8 cellular contexts compared by ENCODE assay signal in the genomic region with DNA sequence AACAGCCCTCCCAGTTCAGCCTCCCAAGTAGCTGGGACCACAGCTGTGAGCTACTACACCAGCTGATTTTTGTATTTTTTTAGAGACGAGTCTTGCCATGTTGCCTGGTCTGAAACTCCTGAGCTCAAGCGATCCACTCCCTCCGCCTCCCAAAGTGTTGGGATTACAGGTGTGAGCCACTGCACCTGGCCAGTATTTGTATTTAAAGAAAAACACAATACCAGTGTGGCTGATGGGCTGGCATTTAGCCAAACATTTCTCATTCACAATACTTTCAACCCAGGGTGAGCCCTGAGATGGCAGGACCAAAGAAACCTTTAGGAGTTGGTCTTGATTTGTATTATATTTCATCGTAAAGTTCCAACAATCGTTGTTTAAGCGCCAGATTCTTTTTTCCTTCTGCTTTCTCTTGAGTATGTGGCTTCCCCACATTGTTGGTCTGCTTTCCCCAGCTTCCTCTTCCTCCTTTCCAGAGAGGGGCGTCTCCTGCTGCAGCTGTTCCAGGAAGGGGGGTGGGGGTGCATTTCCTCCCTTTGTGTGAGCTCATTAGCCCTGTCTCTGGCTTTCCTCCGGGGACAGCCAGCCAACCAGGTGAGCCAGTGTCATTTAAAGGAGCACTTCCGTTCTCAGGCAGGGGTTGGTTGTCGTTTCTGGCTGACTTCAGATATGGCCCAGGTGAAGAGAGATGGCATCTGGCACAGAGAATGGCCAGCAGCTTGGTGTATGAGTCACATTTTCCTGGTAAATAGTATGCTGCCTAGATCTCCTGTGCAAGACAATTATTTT.
A peak's percentile ranks its signal among the peaks of the same experiment; 100 is the strongest.
DNase-seq lines count a peak whose midpoint lies in the region; ATAC-seq, FAIRE-seq and TF ChIP-seq lines count a peak whose summit lies in the region.

No MANE protein-coding gene starts in this region.

- no peak for TF ChIP-seq CTCF in RWPE2 (IDR thresholded peaks at IDR 0.05; ENCODE audit: poor library complexity, severe bottlenecking)
- no peak for TF ChIP-seq CTCF in bronchial epithelial cell (IDR thresholded peaks at IDR 0.05; ENCODE audit: insufficient read depth, low read length, severe bottlenecking)
- TF ChIP-seq CTCF in mucosa of descending colon (IDR thresholded peaks at IDR 0.05), result no peak

- H3K4me1 ChIP-seq in RWPE2 (ENCODE audit: insufficient read depth, poor library complexity, severe bottlenecking), result peaks cover 6% of the 10 kb centered on the region
- no peaks in the 10 kb centered on the region for H3K4me1 ChIP-seq in mucosa of descending colon (ENCODE audit: low read depth)

- H3K9me3 ChIP-seq in RWPE2 (ENCODE audit: severe bottlenecking) (no peaks in the 10 kb centered on the region), mucosa of descending colon (peaks cover 5% of the 10 kb centered on the region)

- H3K27me3 ChIP-seq in RWPE2 (ENCODE audit: insufficient read depth, poor library complexity, severe bottlenecking) (no peaks in the 10 kb centered on the region), bronchial epithelial cell (ENCODE audit: control insufficient read depth, insufficient read depth, low read length) (no peaks in the 10 kb centered on the region)

- DNase-seq in activated CD4-positive, CD25-positive, alpha-beta regulatory T cell treated with anti-CD3 and anti-CD28 coated beads, Interleukin-2, amount 50 U/mL, for 72 hours, result no peak
- DNase-seq in RWPE2 (ENCODE audit: low spot score) (no peak), bronchial epithelial cell (ENCODE audit: low read depth) (peak; percentile 74), mucosa of descending colon (peak; percentile 36 to 61 (median 49))

- FAIRE-seq in bronchial epithelial cell (lab: Jason Lieb, UNC), result peak; percentile 90

- peak overlapping the region; percentile 36 for H3K27ac ChIP-seq in RWPE2 (ENCODE audit: poor library complexity, severe bottlenecking)

- no peak overlapping the region for H3K4me3 ChIP-seq in RWPE2 (ENCODE audit: severe bottlenecking)
- no peak overlapping the region for H3K4me3 ChIP-seq in bronchial epithelial cell (ENCODE audit: low read depth, low read length)
- no peak overlapping the region for H3K4me3 ChIP-seq in mucosa of descending colon

- peak; percentile 32 to 70 for ATAC-seq in activated CD4-positive, CD25-positive, alpha-beta regulatory T cell treated with anti-CD3 and anti-CD28 coated beads, Interleukin-2, amount 50 U/mL, for 24 hours
- peak; percentile 70 for ATAC-seq in RWPE2 (ENCODE audit: low read depth)
- peak; percentile 74 for ATAC-seq in mucosa of descending colon
- no peak for ATAC-seq in HG02973 (IDR thresholded peaks at IDR 0.05; ENCODE audit: unreplicated experiment)
- no peak for ATAC-seq in GM21360 (IDR thresholded peaks at IDR 0.05; ENCODE audit: unreplicated experiment)
- no peak for ATAC-seq in HG02852 (IDR thresholded peaks at IDR 0.05; ENCODE audit: unreplicated experiment)

- intact Hi-C loops in mucosa of descending colon (cut with DNase I, micrococcal nuclease), result no loop called here

- no peaks in the 10 kb centered on the region for H3K36me3 ChIP-seq in RWPE2 (ENCODE audit: low read depth)
- H3K36me3 ChIP-seq in bronchial epithelial cell (ENCODE audit: control insufficient read depth, insufficient read depth, low read length), result no peaks in the 10 kb centered on the region
- H3K36me3 ChIP-seq in mucosa of descending colon (ENCODE audit: low read depth), result no peaks in the 10 kb centered on the region

Comparison
In these comparisons a context has a peak if more than half of its experiments do, and no peak if none do; other contexts are left out.
1. ATAC-seq: peak in activated CD4-positive, CD25-positive, alpha-beta regulatory T cell treated with anti-CD3 and anti-CD28 coated beads, Interleukin-2, amount 50 U/mL, for 24 hours (2 of 2), RWPE2 (single experiment) and mucosa of descending colon (single experiment); none in HG02973 (single experiment), GM21360 (single experiment) and HG02852 (single experiment).
2. DNase-seq: peak in bronchial epithelial cell (single experiment) and mucosa of descending colon (3 of 3); none in activated CD4-positive, CD25-positive, alpha-beta regulatory T cell treated with anti-CD3 and anti-CD28 coated beads, Interleukin-2, amount 50 U/mL, for 72 hours (single experiment) and RWPE2 (single experiment).